In the genomic region with DNA sequence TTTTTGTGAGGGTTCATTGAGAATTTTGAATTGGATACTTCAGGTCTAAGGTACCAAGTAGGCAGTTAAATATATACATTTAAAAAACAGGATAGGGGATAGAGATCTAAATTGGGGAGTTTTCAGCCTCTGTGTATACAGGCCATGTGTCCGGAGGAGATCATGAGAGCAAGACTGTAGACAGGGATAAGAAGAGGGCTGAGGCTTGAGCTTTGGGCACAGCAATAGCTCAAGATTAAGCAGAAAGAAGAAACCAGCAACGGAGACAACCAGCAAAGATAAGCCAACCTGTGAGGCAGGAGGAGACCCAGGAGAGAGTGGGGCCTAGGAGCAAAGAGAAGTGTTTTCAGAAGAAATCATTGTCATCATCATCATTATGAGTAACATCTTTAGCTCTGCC, we compare ENCODE assay signal across 26 cellular contexts.
A peak's percentile ranks its signal among the peaks of the same experiment; 100 is the strongest.
DNase-seq lines count a peak whose midpoint lies in the region; ATAC-seq, FAIRE-seq and TF ChIP-seq lines count a peak whose summit lies in the region.
"Had no signal": no experiment of that assay in that cellular context is flagged by ENCODE, and none has a peak within 500 bp of the region (broad histone marks: within the 10 kb centered on the region; RNA-seq: fewer than 3 reads in every experiment).

No MANE protein-coding gene starts in this region.

- H3K4me2 ChIP-seq in neuronal stem cell (ENCODE audit: insufficient read depth, low read length, poor library complexity, severe bottlenecking), result no peak overlapping the region
- H3K4me2 ChIP-seq: BLaER1 had no signal

- H3K9me3 Mint-ChIP-seq in nephron progenitor cell, result no peaks in the 10 kb centered on the region
- H3K9me3 Mint-ChIP-seq in stimulated activated naive B cell treated with anti-CD40 and anti-IgM and Interleukin-4, amounts not matched to agents 10 μg/mL and 1 μg/mL and 100 μg/mL, for 72 hours, result no peaks in the 10 kb centered on the region

- no peak overlapping the region for H4K8ac ChIP-seq in neuronal stem cell (ENCODE audit: low read depth, low read length)

- no peak overlapping the region for H2BK5ac ChIP-seq in neuronal stem cell (ENCODE audit: low read length)

- H3K27ac Mint-ChIP-seq in nephron progenitor cell, result peak overlapping the region; percentile 15
- H3K27ac Mint-ChIP-seq in stimulated activated naive B cell treated with anti-CD40 and anti-IgM and Interleukin-4, amounts not matched to agents 10 μg/mL and 1 μg/mL and 100 μg/mL, for 72 hours, result no peak overlapping the region
- H3K27ac Mint-ChIP-seq: CD14-positive monocyte; CD4-positive, alpha-beta memory T cell; CD4-positive, CD25-positive, alpha-beta regulatory T cell; CD8-positive, alpha-beta memory T cell had no signal

- no peaks in the 10 kb centered on the region for H3K27me3 ChIP-seq in esophagus muscularis mucosa
- H3K27me3 ChIP-seq in neuronal stem cell (ENCODE audit: control insufficient read depth in 3 of 3, insufficient read depth in 3 of 3, low read depth in 1 of 3, low read length in 3 of 3), result no peaks in the 10 kb centered on the region
- H3K27me3 ChIP-seq: BE2C, BLaER1 had no signal

- no peak overlapping the region for H3K9ac ChIP-seq in neuronal stem cell (ENCODE audit: low read depth, low read length, poor library complexity)
- H3K9ac ChIP-seq: BLaER1 had no signal

- H3K27ac ChIP-seq in esophagus muscularis mucosa (replicated peaks in 1 of 4) (no peak overlapping the region), neuronal stem cell (replicated peaks; ENCODE audit: low read length) (peak overlapping the region; percentile 89), temporal lobe (ENCODE audit: low read depth, low read length) (peak overlapping the region; percentile 6)
- H3K27ac ChIP-seq: BLaER1 had no signal

- 94% methylated on average over 2 of the region's 2 CpGs for WGBS in esophagus muscularis mucosa
- WGBS in neuronal stem cell (ENCODE audit: extremely low coverage in 2 of 2, insufficient read length in 2 of 2, insufficient replicate concordance in 1 of 2), 2 donors, result no CpG with 5 or more reads among the region's 2 CpGs

- H3K4ac ChIP-seq in neuronal stem cell (ENCODE audit: low read length), result no peak overlapping the region

- H3K4me1 ChIP-seq in esophagus muscularis mucosa, result peaks cover 0 to 3% (median 0%) of the 10 kb centered on the region in 4 donors
- H3K4me1 ChIP-seq in neuronal stem cell (ENCODE audit: control insufficient read depth in 2 of 2, insufficient read depth in 1 of 2, low read depth in 1 of 2, low read length in 2 of 2), result peaks cover 12 to 15% of the 10 kb centered on the region in 2 donors
- H3K4me1 ChIP-seq: BE2C, Caco-2 had no signal

- H3K14ac ChIP-seq in neuronal stem cell (ENCODE audit: low read length), result no peak overlapping the region

- no peak for FAIRE-seq in GM12891 (lab: Jason Lieb, UNC)
- FAIRE-seq: A204.1, D721Med, G401.6, GM12892, GM18507 had no signal

- no peaks in the 10 kb centered on the region for H3K9me3 ChIP-seq in esophagus muscularis mucosa
- peaks cover 0 to 6% of the 10 kb centered on the region in 2 donors for H3K9me3 ChIP-seq in neuronal stem cell (replicated peaks in 1 of 2; ENCODE audit: control insufficient read depth in 2 of 2, insufficient read depth in 1 of 2, low read depth in 1 of 2, low read length in 2 of 2)
- H3K9me3 ChIP-seq: BE2C, BLaER1, Caco-2 had no signal

- no peak overlapping the region for H3K4me3 ChIP-seq in esophagus muscularis mucosa
- H3K4me3 ChIP-seq in neuronal stem cell (ENCODE audit: low read length in 2 of 2), result no peak overlapping the region
- H3K4me3 ChIP-seq: BLaER1 had no signal

- ATAC-seq in stimulated activated naive B cell treated with anti-CD40 and anti-IgM and Interleukin-4, amounts not matched to agents 10 μg/mL and 1 μg/mL and 100 μg/mL, for 72 hours (replicated peaks), result no peak

- no peak overlapping the region for H3K4me3 Mint-ChIP-seq in nephron progenitor cell
- no peak overlapping the region for H3K4me3 Mint-ChIP-seq in stimulated activated naive B cell treated with anti-CD40 and anti-IgM and Interleukin-4, amounts not matched to agents 10 μg/mL and 1 μg/mL and 100 μg/mL, for 72 hours
- H3K4me3 Mint-ChIP-seq: CD14-positive monocyte; CD4-positive, alpha-beta memory T cell; CD4-positive, CD25-positive, alpha-beta regulatory T cell; CD8-positive, alpha-beta memory T cell had no signal

- H3K36me3 ChIP-seq in esophagus muscularis mucosa (no peaks in the 10 kb centered on the region), neuronal stem cell (replicated peaks in 1 of 2; ENCODE audit: control insufficient read depth in 2 of 2, insufficient read depth in 2 of 2, low read length in 2 of 2) (no peaks in the 10 kb centered on the region)
- H3K36me3 ChIP-seq: BE2C, BLaER1 had no signal

- H4K91ac ChIP-seq in neuronal stem cell (ENCODE audit: low read depth, low read length, poor library complexity), result no peak overlapping the region

- no peak overlapping the region for H2BK120ac ChIP-seq in neuronal stem cell (ENCODE audit: low read depth, low read length)

- intact Hi-C loops in esophagus muscularis mucosa (cut with DNase I), result no loop called here

- no peak overlapping the region for H2BK15ac ChIP-seq in neuronal stem cell (ENCODE audit: low read length)

- no peaks in the 10 kb centered on the region for H3K36me3 Mint-ChIP-seq in nephron progenitor cell (ENCODE audit: low read depth)
- no peaks in the 10 kb centered on the region for H3K36me3 Mint-ChIP-seq in stimulated activated naive B cell treated with anti-CD40 and anti-IgM and Interleukin-4, amounts not matched to agents 10 μg/mL and 1 μg/mL and 100 μg/mL, for 72 hours
- H3K36me3 Mint-ChIP-seq: CD14-positive monocyte; CD4-positive, alpha-beta memory T cell; CD4-positive, CD25-positive, alpha-beta regulatory T cell; CD8-positive, alpha-beta memory T cell had no signal

- H3K23ac ChIP-seq in neuronal stem cell (ENCODE audit: low read depth, low read length, poor library complexity), result no peak overlapping the region

- H2BK12ac ChIP-seq in neuronal stem cell (ENCODE audit: low read length), result no peak overlapping the region

- no peak for TF ChIP-seq EP300 in esophagus muscularis mucosa (IDR thresholded peaks at IDR 0.05)

- DNase-seq in esophagus muscularis mucosa (ENCODE audit: extremely low spot score), result peak; percentile 39
- DNase-seq in nephron progenitor cell, result no peak
- no peak for DNase-seq in neuronal stem cell (ENCODE audit: low spot score)
- DNase-seq in H4 (ENCODE audit: low spot score), result no peak
- no peak for DNase-seq in midbrain (lab: John Stamatoyannopoulos, UW)
- no peak for DNase-seq in GM12891 (ENCODE audit: insufficient read length, low spot score)
- DNase-seq in stimulated activated naive B cell treated with anti-CD40 and anti-IgM and Interleukin-4, amounts not matched to agents 10 μg/mL and 1 μg/mL and 100 μg/mL, for 72 hours, result no peak
- DNase-seq: 8988T; ACHN; BE2C; C1 segment of cervical spinal cord; Caco-2; Calu3; CD4-positive, alpha-beta memory T cell; CD4-positive, CD25-positive, alpha-beta regulatory T cell; CD8-positive, alpha-beta memory T cell; DMS79 treated with DMSO at 0.1 percent for 48 hours; GF-D8 had no signal

- H3K27me3 Mint-ChIP-seq in nephron progenitor cell (ENCODE audit: low read depth, poor library complexity), result peaks cover 2% of the 10 kb centered on the region
- no peaks in the 10 kb centered on the region for H3K27me3 Mint-ChIP-seq in stimulated activated naive B cell treated with anti-CD40 and anti-IgM and Interleukin-4, amounts not matched to agents 10 μg/mL and 1 μg/mL and 100 μg/mL, for 72 hours
- H3K27me3 Mint-ChIP-seq: CD4-positive, CD25-positive, alpha-beta regulatory T cell had no signal

- peak overlapping the region; percentile 1 for H3K18ac ChIP-seq in neuronal stem cell (ENCODE audit: low read length)

- no peak overlapping the region for H2AK5ac ChIP-seq in neuronal stem cell (ENCODE audit: low read depth, low read length)

- H3K4me1 Mint-ChIP-seq in nephron progenitor cell, result peaks cover 35% of the 10 kb centered on the region
- H3K4me1 Mint-ChIP-seq in stimulated activated naive B cell treated with anti-CD40 and anti-IgM and Interleukin-4, amounts not matched to agents 10 μg/mL and 1 μg/mL and 100 μg/mL, for 72 hours, result no peaks in the 10 kb centered on the region
- H3K4me1 Mint-ChIP-seq: CD14-positive monocyte; CD4-positive, alpha-beta memory T cell; CD4-positive, CD25-positive, alpha-beta regulatory T cell; CD8-positive, alpha-beta memory T cell had no signal

- H3K79me1 ChIP-seq in neuronal stem cell (ENCODE audit: low read depth, low read length), result no peaks in the 10 kb centered on the region

- TF ChIP-seq POLR2A in esophagus muscularis mucosa (IDR thresholded peaks at IDR 0.05; ENCODE audit: low read depth), result no peak
- TF ChIP-seq POLR2A in GM12891 (IDR thresholded peaks at IDR 0.05; ENCODE audit: low read depth, low read length), result no peak

- H2AFZ ChIP-seq in neuronal stem cell (ENCODE audit: low read length), result no peak overlapping the region

- TF ChIP-seq CTCF in esophagus muscularis mucosa (IDR thresholded peaks at IDR 0.05), result no peak
- no peak for TF ChIP-seq CTCF in nephron progenitor cell (IDR thresholded peaks at IDR 0.05)

TF ChIP-seq in GM12891, 5 proteins besides CTCF, POLR2A, EP300 and RAD21:
- TF ChIP-seq POU2F2 (IDR thresholded peaks at IDR 0.05; ENCODE audit: low read depth, low read length) (no peak), PAX5 (IDR thresholded peaks at IDR 0.05; ENCODE audit: insufficient read depth, low read length, severe bottlenecking) (no peak), TAF1 (IDR thresholded peaks at IDR 0.05; ENCODE audit: low read depth, low read length) (no peak), POLR2AphosphoS5 (IDR thresholded peaks at IDR 0.05; ENCODE audit: low read depth, low read length) (no peak), SPI1 (IDR thresholded peaks at IDR 0.05; ENCODE audit: low read depth, low read length) (no peak)

Comparison
In these comparisons a context has a peak if more than half of its experiments do, and no peak if none do; other contexts are left out.
1. H3K27ac ChIP-seq: peak in neuronal stem cell (single experiment) and temporal lobe (single experiment); none in esophagus muscularis mucosa (0 of 4).